ENCODE assay signal across 23 cellular contexts in the genomic region with DNA sequence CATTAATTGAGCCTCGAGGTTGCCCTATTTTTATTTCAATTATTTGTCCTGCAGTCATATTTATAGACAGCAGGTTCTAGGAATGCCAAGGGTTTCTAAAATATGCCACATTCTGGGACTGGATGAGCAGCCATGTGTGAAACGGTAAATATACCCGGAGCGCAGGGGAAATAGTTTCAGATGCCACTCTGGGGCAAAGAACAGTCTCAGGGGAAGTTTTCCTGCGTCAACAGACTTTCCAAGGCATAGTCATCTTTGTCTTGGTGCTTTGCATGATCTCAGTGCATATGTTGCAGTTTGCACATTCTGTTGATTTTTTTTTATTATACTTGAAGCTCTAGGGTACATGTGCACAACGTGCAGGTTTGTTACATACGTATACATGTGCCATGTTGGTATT.
DNase-seq lines count a peak whose midpoint lies in the region; ATAC-seq and TF ChIP-seq lines count a peak whose summit lies in the region.
"Had no signal": no experiment of that assay in that cellular context is flagged by ENCODE, and none has a peak within 500 bp of the region (broad histone marks: within the 10 kb centered on the region; RNA-seq: fewer than 3 reads in every experiment).

No MANE protein-coding gene starts in this region.

- DNase-seq in left ventricle myocardium inferior (no peak), right atrium auricular region (ENCODE audit: low spot score) (no peak), kidney glomerular epithelial cell (lab: John Stamatoyannopoulos, UW) (peak; percentile 77), 8988T (no peak), substantia nigra (lab: John Stamatoyannopoulos, UW) (no peak), sigmoid colon (no peak)
- DNase-seq: C1 segment of cervical spinal cord; endodermal cell; heart left ventricle; immature natural killer cell; naive B cell; NCI-H187; NK-92 treated with Interleukin-12 subunit alpha and Interleukin-12 subunit beta, amount 100 ng/mL, for 24 hours; pancreas; stimulated activated CD4-positive, alpha-beta T cell treated with anti-CD3 and anti-CD28 coated beads, Interleukin-4, amount 100 ng/mL, for 1 hour; T-helper 9 cell had no signal

- H3K36me3 ChIP-seq in left ventricle myocardium inferior, result no peaks in the 10 kb centered on the region
- H3K36me3 ChIP-seq in right atrium auricular region, result no peaks in the 10 kb centered on the region
- H3K36me3 ChIP-seq in sigmoid colon, result no peaks in the 10 kb centered on the region
- H3K36me3 ChIP-seq: pancreas had no signal

- 62 to 85% methylated on average over 7 of the region's 7 CpGs for WGBS in sigmoid colon, 2 donors

- TF ChIP-seq POLR2A in sigmoid colon (IDR thresholded peaks at IDR 0.05), result no peak

- TF ChIP-seq EP300 in sigmoid colon (IDR thresholded peaks at IDR 0.05), result no peak

- H3K4me3 ChIP-seq in left ventricle myocardium inferior, result no peak overlapping the region
- no peak overlapping the region for H3K4me3 ChIP-seq in right atrium auricular region
- no peak overlapping the region for H3K4me3 ChIP-seq in sigmoid colon
- H3K4me3 ChIP-seq: A549, heart left ventricle, K562, pancreas, skin epidermis had no signal

- peaks cover 41% of the 10 kb centered on the region for H3K4me1 ChIP-seq in left ventricle myocardium inferior
- H3K4me1 ChIP-seq in right atrium auricular region, result peaks cover 0 to 8% of the 10 kb centered on the region in 2 donors
- H3K4me1 ChIP-seq in sigmoid colon, result peaks cover 0 to 32% (median 23%) of the 10 kb centered on the region in 4 donors

- ATAC-seq in HG03439 (IDR thresholded peaks at IDR 0.05; ENCODE audit: unreplicated experiment) (peak; percentile 59), GM21737 (IDR thresholded peaks at IDR 0.05; ENCODE audit: unreplicated experiment) (no peak)
- ATAC-seq: A549; activated CD4-positive, CD25-positive, alpha-beta regulatory T cell treated with anti-CD3 and anti-CD28 coated beads, Interleukin-2, amount 50 U/mL, for 24 hours; K562; pancreas; SK-N-SH treated with all-trans-retinoic acid at 6 μM for 48 hours had no signal

- intact Hi-C loops in left ventricle myocardium inferior (cut with micrococcal nuclease) (no loop called here), sigmoid colon (cut with DNase I) (no loop called here)

- H3K9me3 ChIP-seq in left ventricle myocardium inferior (replicated peaks), result peaks cover 18% of the 10 kb centered on the region
- peaks cover 0 to 9% of the 10 kb centered on the region in 2 donors for H3K9me3 ChIP-seq in right atrium auricular region
- H3K9me3 ChIP-seq in sigmoid colon, result no peaks in the 10 kb centered on the region
- H3K9me3 ChIP-seq: A549, pancreas had no signal

- TF ChIP-seq CTCF in left ventricle myocardium inferior (IDR thresholded peaks at IDR 0.05; ENCODE audit: borderline replicate concordance) (no peak), right atrium auricular region (IDR thresholded peaks at IDR 0.05) (no peak), sigmoid colon (IDR thresholded peaks at IDR 0.05) (no peak)

- H3K27ac ChIP-seq in left ventricle myocardium inferior (replicated peaks) (peak overlapping the region; percentile 66), right atrium auricular region (peak overlapping the region in 1 of 2 donors; percentile 62), substantia nigra (ENCODE audit: low read depth, low read length, poor library complexity, severe bottlenecking) (no peak overlapping the region), sigmoid colon (peak overlapping the region in 2 of 4 donors; percentile 68 to 71)
- H3K27ac ChIP-seq: A549, pancreas, skin epidermis had no signal

- no peaks in the 10 kb centered on the region for H3K27me3 ChIP-seq in left ventricle myocardium inferior (ENCODE audit: low read depth)
- no peaks in the 10 kb centered on the region for H3K27me3 ChIP-seq in right atrium auricular region
- H3K27me3 ChIP-seq in sigmoid colon, result no peaks in the 10 kb centered on the region
- H3K27me3 ChIP-seq: heart left ventricle, pancreas had no signal
